8 cellular contexts compared by ENCODE assay signal in genomic region chr2:63840785-63841253, GRCh38. TPM values are rescaled to one million over a fixed set of nuclear protein-coding genes. Genes with fewer than 3 reads are reported as not detected.
DNase-seq lines count a peak whose midpoint lies in the region; ATAC-seq and TF ChIP-seq lines count a peak whose summit lies in the region.

No MANE protein-coding gene starts in this region.

- H3K9me3 Mint-ChIP-seq in activated CD4-positive, alpha-beta T cell treated with anti-CD3 and anti-CD28 coated beads, Interleukin-2, amount 10 ng/mL, durations not matched to agents 24 days and 14 days, result no peaks in the 10 kb centered on the region

- H4K20me1 ChIP-seq in BLaER1 treated with 17β-estradiol and CSF1 and Interleukin-3, amounts not matched to agents 10 nM and 100 nM, result peaks cover 5 to 36% (median 17%) of the 10 kb centered on the region in 11 experiments; a peak in 11 of 22 replicates

- peaks cover 0 to 4% (median 0%) of the 10 kb centered on the region in 11 experiments; a peak in 1 of 22 replicates for H3K9me3 ChIP-seq in BLaER1 treated with 17β-estradiol and CSF1 and Interleukin-3, amounts not matched to agents 10 nM and 100 nM (replicated peaks in 1 of 11)

- peak overlapping the region; percentile 100 for H3K27ac Mint-ChIP-seq in activated CD4-positive, alpha-beta T cell treated with anti-CD3 and anti-CD28 coated beads, Interleukin-2, amount 10 ng/mL, durations not matched to agents 24 days and 14 days

- intact Hi-C loops in activated CD4-positive, alpha-beta T cell treated with anti-CD3 and anti-CD28 coated beads, Interleukin-2, amount 10 ng/mL, durations not matched to agents 24 days and 14 days (cut with micrococcal nuclease), result loop anchor here (1.0 to 5.0 kb wide), 9 partner anchors 15 to 910 kb away; partner anchors contain the start of genes AFTPH, MDH1, PELI1 and WDPCP
- intact Hi-C loops in left colon (cut with DNase I, micrococcal nuclease), result loop anchor here in 1 of 2 donors (5.0 kb wide), 1 partner anchor 254 kb away; the partner anchor contains the start of genes MDH1 and WDPCP

- DNase-seq in NCI-H526 (lab: John Stamatoyannopoulos, UW), result peak; percentile 98 to 99
- DNase-seq in activated CD4-positive, alpha-beta T cell treated with anti-CD3 and anti-CD28 coated beads, Interleukin-2, amount 10 ng/mL, durations not matched to agents 24 days and 14 days, result peak; percentile 99
- peak; percentile 99 for DNase-seq in coronary artery (ENCODE audit: low spot score)
- peak; percentile 99 for DNase-seq in left colon
- peak; percentile 93 to 97 for DNase-seq in stimulated activated CD4-positive, alpha-beta T cell treated with anti-CD3 and anti-CD28 coated beads, Interleukin-1b, Interleukin-23, amount 100 ng/mL, for 4 hours (ENCODE audit: low read depth in 2 of 2)

- peaks cover 3% of the 10 kb centered on the region for H3K27me3 Mint-ChIP-seq in activated CD4-positive, alpha-beta T cell treated with anti-CD3 and anti-CD28 coated beads, Interleukin-2, amount 10 ng/mL, durations not matched to agents 24 days and 14 days

- peak overlapping the region; percentile 72 to 95 (median 88) for H3K4me3 ChIP-seq in BLaER1 treated with 17β-estradiol and CSF1 and Interleukin-3, amounts not matched to agents 10 nM and 100 nM
- peak overlapping the region; percentile 80 for H3K4me3 ChIP-seq in coronary artery

- peaks cover 15% of the 10 kb centered on the region for H3K36me3 Mint-ChIP-seq in activated CD4-positive, alpha-beta T cell treated with anti-CD3 and anti-CD28 coated beads, Interleukin-2, amount 10 ng/mL, durations not matched to agents 24 days and 14 days (ENCODE audit: low read depth)

- peaks cover 29 to 52% (median 41%) of the 10 kb centered on the region in 10 experiments for H3K4me1 ChIP-seq in BLaER1 treated with 17β-estradiol and CSF1 and Interleukin-3, amounts not matched to agents 10 nM and 100 nM

- no peak for TF ChIP-seq CTCF in coronary artery (IDR thresholded peaks at IDR 0.05)

- H3K4me1 Mint-ChIP-seq in activated CD4-positive, alpha-beta T cell treated with anti-CD3 and anti-CD28 coated beads, Interleukin-2, amount 10 ng/mL, durations not matched to agents 24 days and 14 days, result peaks cover 46% of the 10 kb centered on the region

- peak overlapping the region; percentile 96 for H3K4me3 Mint-ChIP-seq in activated CD4-positive, alpha-beta T cell treated with anti-CD3 and anti-CD28 coated beads, Interleukin-2, amount 10 ng/mL, durations not matched to agents 24 days and 14 days

- no peaks in the 10 kb centered on the region for H3K27me3 ChIP-seq in BLaER1 treated with 17β-estradiol and CSF1 and Interleukin-3, amounts not matched to agents 10 nM and 100 nM

- H3K36me3 ChIP-seq in BLaER1 treated with 17β-estradiol and CSF1 and Interleukin-3, amounts not matched to agents 10 nM and 100 nM, result peaks cover 0 to 12% (median 3%) of the 10 kb centered on the region in 11 experiments; a peak in 7 of 22 replicates

- peak overlapping the region; percentile 92 to 100 (median 98) for H3K27ac ChIP-seq in BLaER1 treated with 17β-estradiol and CSF1 and Interleukin-3, amounts not matched to agents 10 nM and 100 nM
- peak overlapping the region; percentile 95 to 98 for H3K27ac ChIP-seq in coronary artery

- H3K4me2 ChIP-seq in BLaER1 treated with 17β-estradiol and CSF1 and Interleukin-3, amounts not matched to agents 10 nM and 100 nM, result peak overlapping the region; percentile 76 to 94 (median 89)

- peak overlapping the region; percentile 91 to 99 (median 97) for H3K9ac ChIP-seq in BLaER1 treated with 17β-estradiol and CSF1 and Interleukin-3, amounts not matched to agents 10 nM and 100 nM

- ATAC-seq in GM19328 (IDR thresholded peaks at IDR 0.05; ENCODE audit: unreplicated experiment), result peak; percentile 93
- peak; percentile 91 for ATAC-seq in HG03469 (IDR thresholded peaks at IDR 0.05; ENCODE audit: unreplicated experiment)
- ATAC-seq in left colon, result peak; percentile 81

RNA-seq across cellular contexts. Expression of gene UGP2, which starts 0.9 kb away (rescaled TPM):
- 66.3 and 66.5 TPM in 2 replicates for total RNA-seq in activated CD4-positive, alpha-beta T cell treated with anti-CD3 and anti-CD28 coated beads, Interleukin-2, amount 10 ng/mL, durations not matched to agents 24 days and 14 days
- total RNA-seq in left colon, result 100 to 1,000 TPM; 519 to 600 TPM

Comparison
In these comparisons a context has a peak if more than half of its experiments do, and no peak if none do; other contexts are left out.
1. Peak in every context shown above with its lines: DNase-seq, ATAC-seq, H3K4me3 ChIP-seq and H3K27ac ChIP-seq.